ENCODE assay signal across 15 cellular contexts in the genomic region with DNA sequence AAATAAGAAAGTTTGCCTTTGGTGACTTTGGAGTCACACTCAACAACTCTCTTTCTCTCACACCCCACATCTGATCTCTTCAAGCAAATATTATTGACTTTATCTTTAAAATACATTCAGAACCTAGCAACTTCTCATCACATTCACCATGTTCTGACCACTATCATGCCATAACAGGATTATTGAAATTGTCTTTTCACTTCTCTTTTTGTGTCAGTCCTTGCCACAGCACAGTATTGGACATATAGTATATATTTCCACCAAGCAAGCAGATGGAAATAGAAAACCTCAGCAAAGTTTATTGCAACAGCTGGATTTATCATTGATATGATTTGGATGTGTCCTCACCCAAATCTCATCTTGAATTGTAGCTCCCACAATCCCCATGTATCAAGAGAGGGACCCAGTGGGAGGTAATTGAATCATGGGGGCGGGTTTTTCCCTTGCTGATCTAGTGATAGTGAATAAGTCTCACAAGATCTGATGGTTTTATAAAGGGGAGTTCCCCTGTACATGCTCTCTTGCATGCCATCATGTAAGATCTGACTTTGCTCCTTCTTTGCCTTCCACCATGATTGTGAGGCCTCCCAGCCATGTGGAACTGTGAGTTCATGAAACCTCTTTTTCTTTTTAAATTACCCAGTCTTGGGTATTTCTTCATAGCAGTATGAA. TPM values are rescaled to one million over a fixed set of nuclear protein-coding genes. Genes with fewer than 3 reads are reported as not detected.
A peak's percentile ranks its signal among the peaks of the same experiment; 100 is the strongest.
DNase-seq lines count a peak whose midpoint lies in the region; ATAC-seq, FAIRE-seq and TF ChIP-seq lines count a peak whose summit lies in the region.
"Had no signal": no experiment of that assay in that cellular context is flagged by ENCODE, and none has a peak within 500 bp of the region (broad histone marks: within the 10 kb centered on the region; RNA-seq: fewer than 3 reads in every experiment).

No MANE protein-coding gene starts in this region.

- no peak for DNase-seq in GM18507 (ENCODE audit: extremely low spot score, insufficient read length, low read depth)
- DNase-seq in stimulated activated CD4-positive, alpha-beta T cell treated with anti-CD3 and anti-CD28 coated beads, Interleukin-12 subunit alpha, Interleukin-12 subunit beta, amount 100 ng/mL, for 4 hours: peak; percentile 6
- DNase-seq in superior temporal gyrus (ENCODE audit: extremely low spot score): no peak
- DNase-seq in heart left ventricle: no peak
- no peak for DNase-seq in HT-29 (ENCODE audit: low spot score)
- no peak for DNase-seq in Right ventricle myocardium superior
- DNase-seq: effector memory CD4-positive, alpha-beta T cell; gastrocnemius medialis; islet precursor cell; NCI-H1417; NCI-H510A treated with DMSO at 0.1 percent for 48 hours; testis had no signal

- no peak overlapping the region for H3K4me3 ChIP-seq in heart left ventricle
- H3K4me3 ChIP-seq: gastrocnemius medialis, GM23338, testis had no signal

- peak; percentile 59 for ATAC-seq in GM19023 (IDR thresholded peaks at IDR 0.05; ENCODE audit: unreplicated experiment)
- peak; percentile 74 for ATAC-seq in HG03159 (IDR thresholded peaks at IDR 0.05; ENCODE audit: unreplicated experiment)
- no peak for ATAC-seq in heart left ventricle
- ATAC-seq in Right ventricle myocardium superior (ENCODE audit: poor library complexity): no peak
- ATAC-seq: gastrocnemius medialis, GM23338 had no signal

- peaks cover 0 to 19% (median 6%) of the 10 kb centered on the region in 12 donors for H3K4me1 ChIP-seq in heart left ventricle
- H3K4me1 ChIP-seq: gastrocnemius medialis, testis had no signal

- H3K9me3 ChIP-seq in heart left ventricle: peaks cover 0 to 7% (median 0%) of the 10 kb centered on the region in 12 donors
- H3K9me3 ChIP-seq: gastrocnemius medialis, testis had no signal

- no peak for TF ChIP-seq POLR2A in heart left ventricle (IDR thresholded peaks at IDR 0.05)

- TF ChIP-seq CTCF in heart left ventricle (IDR thresholded peaks at IDR 0.05): no peak

- no peak overlapping the region for H3K27ac ChIP-seq in heart left ventricle
- H3K27ac ChIP-seq: gastrocnemius medialis, testis had no signal

- H3K36me3 ChIP-seq in heart left ventricle: no peaks in the 10 kb centered on the region
- H3K36me3 ChIP-seq: gastrocnemius medialis had no signal

- intact Hi-C loops in heart left ventricle (cut with DNase I) (no loop called here), Right ventricle myocardium superior (cut with DNase I) (no loop called here)

- H3K27me3 ChIP-seq in heart left ventricle: no peaks in the 10 kb centered on the region
- H3K27me3 ChIP-seq: gastrocnemius medialis, testis had no signal

- peak; percentile 69 for FAIRE-seq in GM18507 (lab: Jason Lieb, UNC)

- WGBS in heart left ventricle, 4 donors: 85 to 100% (median 95%) methylated on average over 1 of the region's 1 CpG

RNA-seq across cellular contexts. Expression of a gene that starts 26.9 kb away (rescaled TPM):
- total RNA-seq in heart left ventricle (10 to 100 TPM; 20.9 to 52.0 (median 24.6) TPM), Right ventricle myocardium superior (23.6 TPM)
- polyA plus RNA-seq in heart left ventricle: 1 to 10 TPM; 5.5 to 9.1 TPM
- total RNA-seq in HT-29 (2014; rRNA removed; shearing (Covaris generic)): 22.6 and 39.5 TPM in 2 replicates

RNA-seq across cellular contexts. Expression of a gene that starts 26.9 kb away (rescaled TPM):
- total RNA-seq in heart left ventricle (10 to 100 TPM; 12.8 to 28.4 (median 20.1) TPM), Right ventricle myocardium superior (16.9 TPM)
- polyA plus RNA-seq in heart left ventricle: 10 to 100 TPM in 1 of 2 donors, 1 to 10 TPM in 1; 4.3 to 16.8 TPM
- 37.1 and 41.2 TPM in 2 replicates for total RNA-seq in HT-29 (2014; rRNA removed; shearing (Covaris generic))

Comparison
In these comparisons a context has a peak if more than half of its experiments do, and no peak if none do; other contexts are left out.
1. ATAC-seq: peak in GM19023 (single experiment) and HG03159 (single experiment); none in heart left ventricle (0 of 4) and Right ventricle myocardium superior (single experiment).